ENCODE assay signal across 18 cellular contexts in genomic region chr5:39203291-39203922, GRCh38. TPM values are rescaled to one million over a fixed set of nuclear protein-coding genes. Genes with fewer than 3 reads are reported as not detected.
A peak's percentile ranks its signal among the peaks of the same experiment; 100 is the strongest.
DNase-seq lines count a peak whose midpoint lies in the region; ATAC-seq, FAIRE-seq and TF ChIP-seq lines count a peak whose summit lies in the region.
"Had no signal": no experiment of that assay in that cellular context is flagged by ENCODE, and none has a peak within 500 bp of the region (broad histone marks: within the 10 kb centered on the region; RNA-seq: fewer than 3 reads in every experiment).

No MANE protein-coding gene starts in this region.

- H3K36me3 ChIP-seq in DND-41 (ENCODE audit: insufficient read depth, low read length): peaks cover 4% of the 10 kb centered on the region; the same call in 1 of the 2 replicates
- H3K36me3 ChIP-seq: right atrium auricular region had no signal

- H3K4me2 ChIP-seq in DND-41 (ENCODE audit: insufficient read depth, low read length): peak overlapping the region; percentile 45

- no peaks in the 10 kb centered on the region for H4K20me1 ChIP-seq in DND-41 (ENCODE audit: insufficient read depth, low read length)

- peaks cover 55% of the 10 kb centered on the region for H3K4me1 ChIP-seq in DND-41 (ENCODE audit: insufficient read depth, low read length)
- H3K4me1 ChIP-seq: right atrium auricular region had no signal

- no peak overlapping the region for H3K4me3 ChIP-seq in DND-41 (ENCODE audit: low read depth in 1 of 2, low read length in 2 of 2)
- H3K4me3 ChIP-seq: lung, right atrium auricular region had no signal

- ATAC-seq in DND-41 (ENCODE audit: insufficient read depth, low read depth) (peak; percentile 52; the same call in 2 of the 3 replicates), GM21526 (IDR thresholded peaks at IDR 0.05; ENCODE audit: low FRiP score, unreplicated experiment) (no peak), GM21737 (IDR thresholded peaks at IDR 0.05; ENCODE audit: unreplicated experiment) (no peak)
- ATAC-seq in activated CD8-positive, alpha-beta T cell treated with anti-CD3 and anti-CD28 coated beads for 36 hours: peak; percentile 14

- peak overlapping the region; percentile 97 for H3K27ac Mint-ChIP-seq in activated CD8-positive, alpha-beta T cell treated with anti-CD3 and anti-CD28 coated beads for 36 hours
- peak overlapping the region; percentile 26 for H3K27ac Mint-ChIP-seq in mesothelial cell of epicardium

- peaks cover 42% of the 10 kb centered on the region for H3K4me1 Mint-ChIP-seq in activated CD8-positive, alpha-beta T cell treated with anti-CD3 and anti-CD28 coated beads for 36 hours (ENCODE audit: low read depth)
- H3K4me1 Mint-ChIP-seq in mesothelial cell of epicardium: peaks cover 35% of the 10 kb centered on the region

- peak overlapping the region; percentile 79 for H3K27ac ChIP-seq in DND-41 (ENCODE audit: low read length)
- H3K27ac ChIP-seq: right atrium auricular region had no signal

- DNase-seq in DND-41 (no peak), mesothelial cell of epicardium (ENCODE audit: low spot score in 2 of 2, unreplicated experiment in 2 of 2) (no peak), NCI-H187 treated with DMSO at 0.1 percent for 48 hours (lab: John Stamatoyannopoulos, UW) (no peak), DMS 273 treated with DMSO at 0.1 percent for 48 hours (lab: John Stamatoyannopoulos, UW) (no peak)
- DNase-seq in activated CD8-positive, alpha-beta T cell treated with anti-CD3 and anti-CD28 coated beads for 36 hours: no peak
- DNase-seq: cerebellar nuclear complex; DMS79; foreskin melanocyte; SHP77 treated with DMSO at 0.1 percent for 48 hours; stimulated activated CD4-positive, alpha-beta T cell treated with anti-CD3 and anti-CD28 coated beads, Interleukin-2, amount 100 ng/mL, for 48 hours; stimulated activated CD8-positive, alpha-beta memory T cell treated with anti-CD3 and anti-CD28 coated beads, Interleukin-4, amount 100 ng/mL, for 48 hours had no signal

- peak; percentile 55 for FAIRE-seq in A204.1 (lab: Jason Lieb, UNC)
- FAIRE-seq: endothelial cell of umbilical vein, H1 had no signal

- no peak for TF ChIP-seq CTCF in DND-41 (IDR thresholded peaks at IDR 0.05; ENCODE audit: borderline replicate concordance, extremely low read depth, low read length, poor library complexity, severe bottlenecking)
- TF ChIP-seq CTCF in activated CD8-positive, alpha-beta T cell treated with anti-CD3 and anti-CD28 coated beads for 36 hours (IDR thresholded peaks at IDR 0.05): no peak
- TF ChIP-seq CTCF in mesothelial cell of epicardium (IDR thresholded peaks at IDR 0.05; ENCODE audit: unreplicated experiment): no peak

- H3K9ac ChIP-seq in DND-41 (ENCODE audit: low read depth, low read length): peak overlapping the region; percentile 30

- intact Hi-C loops in activated CD8-positive, alpha-beta T cell treated with anti-CD3 and anti-CD28 coated beads for 36 hours (cut with micrococcal nuclease): loop anchor here (5.0 to 10.0 kb wide), 3 partner anchors 46 to 1481 kb away; partner anchors contain the start of gene RICTOR

- H2AFZ ChIP-seq in DND-41 (ENCODE audit: low read depth, low read length): peak overlapping the region; percentile 76

- H3K79me2 ChIP-seq in DND-41 (ENCODE audit: insufficient read depth, low read length): no peaks in the 10 kb centered on the region

- peaks cover 18% of the 10 kb centered on the region for H3K36me3 Mint-ChIP-seq in activated CD8-positive, alpha-beta T cell treated with anti-CD3 and anti-CD28 coated beads for 36 hours (ENCODE audit: low read depth)
- H3K36me3 Mint-ChIP-seq in mesothelial cell of epicardium: no peaks in the 10 kb centered on the region

- peak overlapping the region; percentile 92 for H3K4me3 Mint-ChIP-seq in activated CD8-positive, alpha-beta T cell treated with anti-CD3 and anti-CD28 coated beads for 36 hours
- H3K4me3 Mint-ChIP-seq in mesothelial cell of epicardium: no peak overlapping the region

- H3K27me3 ChIP-seq in DND-41 (ENCODE audit: insufficient read depth, low read length, poor library complexity): no peaks in the 10 kb centered on the region
- H3K27me3 ChIP-seq: right atrium auricular region had no signal

- POLR2A ChIA-PET in activated CD8-positive, alpha-beta T cell treated with anti-CD3 and anti-CD28 coated beads for 36 hours (lab: Charles Lee): interaction anchor here (0.8 to 18.3 kb wide), 7 partner anchors 8 to 63 kb away, joined by 3 to 202 read pairs (median 3); no protein-coding TSS in a partner anchor

- no peaks in the 10 kb centered on the region for H3K9me3 ChIP-seq in DND-41 (ENCODE audit: insufficient read depth, low read length, severe bottlenecking)
- H3K9me3 ChIP-seq: right atrium auricular region had no signal

- CTCF ChIA-PET in activated CD8-positive, alpha-beta T cell treated with anti-CD3 and anti-CD28 coated beads for 36 hours (lab: Charles Lee): interaction anchor here (0.7 to 5.5 kb wide), 6 partner anchors 8 to 79 kb away, joined by 4 to 50 read pairs (median 18); no protein-coding TSS in a partner anchor

- H3K27me3 Mint-ChIP-seq in activated CD8-positive, alpha-beta T cell treated with anti-CD3 and anti-CD28 coated beads for 36 hours: no peaks in the 10 kb centered on the region
- H3K27me3 Mint-ChIP-seq in mesothelial cell of epicardium (ENCODE audit: low read depth): no peaks in the 10 kb centered on the region

- no peaks in the 10 kb centered on the region for H3K9me3 Mint-ChIP-seq in activated CD8-positive, alpha-beta T cell treated with anti-CD3 and anti-CD28 coated beads for 36 hours
- no peaks in the 10 kb centered on the region for H3K9me3 Mint-ChIP-seq in mesothelial cell of epicardium

RNA-seq across cellular contexts. Expression of gene FYB1, which starts 16.0 kb away (rescaled TPM):
- 10 to 100 TPM; 82.8 to 83.0 TPM for total RNA-seq in activated CD8-positive, alpha-beta T cell treated with anti-CD3 and anti-CD28 coated beads for 36 hours
- 1.2 to 1.6 TPM (median 1.5 TPM) in 3 replicates for total RNA-seq in mesothelial cell of epicardium
- total RNA-seq: H1 had no signal

Comparison
In these comparisons a context has a peak if more than half of its experiments do, and no peak if none do; other contexts are left out.
1. ATAC-seq: peak in DND-41 (single experiment) and activated CD8-positive, alpha-beta T cell treated with anti-CD3 and anti-CD28 coated beads for 36 hours (single experiment); none in GM21526 (single experiment) and GM21737 (single experiment).
2. RNA of gene FYB1, which starts 16.0 kb away (total RNA-seq): 82.8 to 83.0 TPM in activated CD8-positive, alpha-beta T cell treated with anti-CD3 and anti-CD28 coated beads for 36 hours; 1.2 to 1.6 TPM in mesothelial cell of epicardium; every median in the first group is over 10 times any median in the second.